ENCODE assay signal across 8 cellular contexts in the genomic region with DNA sequence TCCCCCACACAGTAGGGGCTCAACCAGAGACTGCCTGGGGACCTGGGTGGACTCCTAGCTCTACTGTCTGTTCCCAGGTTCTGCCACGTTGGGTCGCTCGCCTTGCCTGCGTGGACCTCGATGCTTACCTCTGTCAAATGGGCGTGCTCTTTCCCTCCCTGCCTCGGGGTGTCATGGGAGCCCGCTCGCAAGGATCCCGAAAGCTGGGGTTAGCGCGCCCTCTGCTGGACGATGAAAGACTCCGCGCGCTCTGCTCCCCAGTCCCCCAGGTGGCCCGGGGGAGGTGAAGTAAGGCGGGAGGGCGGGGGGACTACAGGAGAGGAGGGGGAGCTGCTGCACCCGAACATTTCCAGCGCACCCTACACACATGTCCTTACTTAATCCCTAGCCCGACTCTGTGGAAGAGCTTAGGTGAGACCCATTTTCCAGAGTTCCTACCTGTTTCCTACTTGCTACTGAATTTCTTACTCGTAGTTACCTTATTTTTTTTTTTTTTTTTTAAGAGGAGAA. TPM values are rescaled to one million over a fixed set of nuclear protein-coding genes. Genes with fewer than 3 reads are reported as not detected.
DNase-seq lines count a peak whose midpoint lies in the region; TF ChIP-seq lines count a peak whose summit lies in the region.

No MANE protein-coding gene starts in this region.

- H3K36me3 ChIP-seq in HUES6 (ENCODE audit: control insufficient read depth, insufficient read depth, low read length): no peaks in the 10 kb centered on the region
- no peaks in the 10 kb centered on the region for H3K36me3 ChIP-seq in transverse colon

- no peaks in the 10 kb centered on the region for H3K9me3 Mint-ChIP-seq in osteocyte (ENCODE audit: unreplicated experiment)

- H3K4me3 Mint-ChIP-seq in osteocyte (ENCODE audit: unreplicated experiment): no peak overlapping the region

- 0 to 2% methylated on average over 1 to 23 of the region's 23 CpGs for WGBS in transverse colon (ENCODE audit: low coverage in 1 of 2), 2 donors

- no peaks in the 10 kb centered on the region for H3K36me3 Mint-ChIP-seq in osteocyte (ENCODE audit: unreplicated experiment)

- H3K4me1 ChIP-seq in HUES6 (ENCODE audit: control insufficient read depth, insufficient read depth, low read length): peaks cover 39% of the 10 kb centered on the region
- H3K4me1 ChIP-seq in transverse colon: peaks cover 0 to 11% (median 10%) of the 10 kb centered on the region in 4 donors

- H3K27ac ChIP-seq in HUES6 (ENCODE audit: low read depth, low read length) (no peak overlapping the region), transverse colon (no peak overlapping the region)

- no peak for TF ChIP-seq POLR2A in transverse colon (IDR thresholded peaks at IDR 0.05)

- TF ChIP-seq CTCF in osteocyte (IDR thresholded peaks at IDR 0.05) (peak; percentile 83), transverse colon (IDR thresholded peaks at IDR 0.05) (peak; percentile 77 to 91 (median 88))

- no peak for TF ChIP-seq EP300 in transverse colon (IDR thresholded peaks at IDR 0.05; ENCODE audit: low read depth)

- peaks cover 28% of the 10 kb centered on the region for H3K27me3 Mint-ChIP-seq in osteocyte (ENCODE audit: unreplicated experiment)

- no peaks in the 10 kb centered on the region for H3K9me3 ChIP-seq in HUES6 (ENCODE audit: control insufficient read depth, insufficient read depth, low read depth, low read length)
- no peaks in the 10 kb centered on the region for H3K9me3 ChIP-seq in transverse colon

- no peak overlapping the region for H3K27ac Mint-ChIP-seq in osteocyte (ENCODE audit: unreplicated experiment)

- H3K27me3 ChIP-seq in HUES6 (ENCODE audit: control insufficient read depth, insufficient read depth, low read length): peaks cover 58% of the 10 kb centered on the region
- peaks cover 36% of the 10 kb centered on the region for H3K27me3 ChIP-seq in transverse colon

- H3K4me3 ChIP-seq in HUES6 (ENCODE audit: low read depth, low read length): peak overlapping the region; percentile 55
- no peak overlapping the region for H3K4me3 ChIP-seq in transverse colon

- H3K4me1 Mint-ChIP-seq in osteocyte (ENCODE audit: unreplicated experiment): peaks cover 19% of the 10 kb centered on the region

- intact Hi-C loops in transverse colon (cut with DNase I; ENCODE audit: low total_unique reads): loop anchor here (2.0 kb wide), 1 partner anchor 46 kb away; no protein-coding TSS in a partner anchor

- no peak overlapping the region for H3K9ac ChIP-seq in HUES6 (ENCODE audit: low read length)

- DNase-seq in AG08395 (ENCODE audit: low spot score): peak; percentile 89
- DNase-seq in GM19240 (ENCODE audit: insufficient read length, low spot score): peak; percentile 98
- peak; percentile 55 for DNase-seq in SHP77 treated with DMSO at 0.1 percent for 48 hours (lab: John Stamatoyannopoulos, UW)
- peak; percentile 72 for DNase-seq in activated T-helper 9 cell treated with anti-CD3 and anti-CD28 coated beads, Interleukin-2, amount 50 U/mL, for 16 hours (ENCODE audit: low read depth)
- DNase-seq in foreskin melanocyte: peak; percentile 40
- peak; percentile 89 for DNase-seq in osteocyte (ENCODE audit: extremely low spot score, unreplicated experiment)
- peak; percentile 84 for DNase-seq in transverse colon

- in situ Hi-C loops in transverse colon (cut with MboI; ENCODE audit: low pct_ligation_motif_present in 1 of 4, low pct_unique_long_range_greater_than_20kb in 1 of 4, low sequenced_read_pairs in 3 of 4): loop anchor here in 3 of 4 donors (5.0 kb wide), 2 partner anchors 44 to 49 kb away; no protein-coding TSS in a partner anchor

RNA-seq across cellular contexts. Expression of a gene that starts 2.3 kb away (rescaled TPM):
- total RNA-seq in osteocyte: not detected in 2 replicates
- not detected for total RNA-seq in transverse colon

RNA-seq across cellular contexts. Expression of a gene that starts 16.0 kb away (rescaled TPM):
- total RNA-seq in osteocyte (not detected in 2 replicates), transverse colon (10 to 100 TPM in 1 of 4 donors, 1 to 10 TPM in 3; 7.1 to 24.8 (median 8.5) TPM)

RNA-seq across cellular contexts. Expression of a gene that starts 42.9 kb away (rescaled TPM):
- total RNA-seq in osteocyte (2.2 and 2.3 TPM in 2 replicates), transverse colon (10 to 100 TPM in 1 of 4 donors, 1 to 10 TPM in 2, not detected in 1; 1.9 to 18.9 (median 2.6) TPM)

Comparison
In these comparisons a context has a peak if more than half of its experiments do, and no peak if none do; other contexts are left out.
1. DNase-seq: peak in every context shown above with its lines; median percentile 98 in GM19240; 89 in AG08395; 89 in osteocyte; 84 in transverse colon; 72 in activated T-helper 9 cell treated with anti-CD3 and anti-CD28 coated beads, Interleukin-2, amount 50 U/mL, for 16 hours; 55 in SHP77 treated with DMSO at 0.1 percent for 48 hours; 40 in foreskin melanocyte.